In the genomic region with DNA sequence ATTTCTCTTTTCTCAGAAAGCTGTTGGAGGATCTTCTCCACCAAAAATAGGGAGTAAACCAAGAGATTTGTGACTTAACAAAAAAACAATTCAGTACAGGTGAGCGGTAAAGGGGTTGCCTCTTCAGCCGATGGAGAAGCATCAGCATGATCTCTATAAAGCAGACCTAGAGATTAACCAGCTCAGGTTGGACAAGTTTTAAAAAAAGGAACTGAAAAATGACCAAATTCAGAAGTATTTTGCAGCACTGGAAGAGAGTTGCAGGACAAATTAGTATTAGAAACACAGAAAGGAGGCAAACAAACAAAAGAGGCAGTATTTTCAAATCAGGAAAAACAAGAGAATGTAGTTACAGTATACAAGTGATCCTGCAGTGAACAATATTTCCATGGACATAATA, we compare ENCODE assay signal across 32 cellular contexts.
"Had no signal": no experiment of that assay in that cellular context is flagged by ENCODE, and none has a peak within 500 bp of the region (broad histone marks: within the 10 kb centered on the region; RNA-seq: fewer than 3 reads in every experiment).

No MANE protein-coding gene starts in this region.

- H3K36me3 ChIP-seq: brain microvascular endothelial cell, heart left ventricle had no signal

- H3K4me3 ChIP-seq: coronary artery, dorsolateral prefrontal cortex, heart left ventricle had no signal

- ATAC-seq: activated CD8-positive, alpha-beta T cell treated with anti-CD3 and anti-CD28 coated beads for 36 hours; activated T-cell treated with anti-CD3 and anti-CD28 coated beads, Interleukin-2, amount 50 U/mL, for 4 hours; activated T-helper 17 cell treated with anti-CD3 and anti-CD28 coated beads, Interleukin-2, amount 50 U/mL, for 72 hours; esophagus mucosa; heart left ventricle had no signal

- H3K4me1 ChIP-seq: heart left ventricle had no signal

- H3K4me3 Mint-ChIP-seq: activated CD8-positive, alpha-beta T cell treated with anti-CD3 and anti-CD28 coated beads for 36 hours; activated naive CD8-positive, alpha-beta T cell; activated T-cell treated with anti-CD3 and anti-CD28 coated beads, Interleukin-2, amount 50 U/mL, for 4 hours; activated T-helper 17 cell treated with anti-CD3 and anti-CD28 coated beads, Interleukin-2, amount 50 U/mL, for 72 hours; central memory CD8-positive, alpha-beta T cell; dendritic cell treated with granulocyte-macrophage colony-stimulating factor and Interleukin-4, amounts not matched to agents 40 ng/mL and 50 ng/mL, for 4 days; endodermal cell had no signal

- FAIRE-seq: astrocyte, bronchial epithelial cell, frontal cortex, TTC549 had no signal

- H3K27ac ChIP-seq: brain microvascular endothelial cell, coronary artery, dorsolateral prefrontal cortex, heart left ventricle, VCaP had no signal

- H3K4me1 Mint-ChIP-seq: activated T-helper 17 cell treated with anti-CD3 and anti-CD28 coated beads, Interleukin-2, amount 50 U/mL, for 72 hours had no signal

- H3K36me3 Mint-ChIP-seq: WTC11 had no signal

- H3K9me3 ChIP-seq: heart left ventricle had no signal

- H3K9me3 Mint-ChIP-seq: activated CD8-positive, alpha-beta T cell treated with anti-CD3 and anti-CD28 coated beads for 36 hours; activated T-cell treated with anti-CD3 and anti-CD28 coated beads, Interleukin-2, amount 50 U/mL, for 4 hours; activated T-helper 17 cell treated with anti-CD3 and anti-CD28 coated beads, Interleukin-2, amount 50 U/mL, for 72 hours; central memory CD8-positive, alpha-beta T cell; dendritic cell treated with granulocyte-macrophage colony-stimulating factor and Interleukin-4, amounts not matched to agents 40 ng/mL and 50 ng/mL, for 4 days; endodermal cell; WTC11 had no signal

- DNase-seq: activated CD4-positive, alpha-beta T cell treated with anti-CD3 and anti-CD28 coated beads for 48 hours; activated CD4-positive, alpha-beta T cell treated with anti-CD3 and anti-CD28 coated beads, Interleukin-2, amount 50 U/mL, for 1 hour; activated CD4-positive, alpha-beta T cell treated with anti-CD3 and anti-CD28 coated beads, Interleukin-2, amount 50 U/mL, for 48 hours; activated CD8-positive, alpha-beta memory T cell treated with anti-CD3 and anti-CD28 coated beads for 24 hours; activated CD8-positive, alpha-beta T cell treated with anti-CD3 and anti-CD28 coated beads for 36 hours; activated effector memory CD4-positive, alpha-beta T cell treated with Interleukin-2 at 50 U/mL for 16 hours; activated gamma-delta T cell treated with Interleukin-2 at 50 U/mL for 16 hours; activated naive CD4-positive, alpha-beta T cell treated with anti-CD3 and anti-CD28 coated beads, Interleukin-2, amount 50 U/mL, for 16 hours; activated naive CD4-positive, alpha-beta T cell treated with Interleukin-2 at 50 U/mL for 16 hours; activated T-cell treated with anti-CD3 and anti-CD28 coated beads, Interleukin-2, amount 50 U/mL, for 4 hours; amniotic stem cell; anterior cingulate cortex; brain microvascular endothelial cell; dorsolateral prefrontal cortex; effector memory CD4-positive, alpha-beta T cell; endodermal cell; foreskin fibroblast; glutamatergic neuron; heart left ventricle; T-helper 2 cell had no signal

- H3K27ac Mint-ChIP-seq: activated CD8-positive, alpha-beta T cell treated with anti-CD3 and anti-CD28 coated beads for 36 hours; activated naive CD8-positive, alpha-beta T cell; activated T-helper 17 cell treated with anti-CD3 and anti-CD28 coated beads, Interleukin-2, amount 50 U/mL, for 72 hours; dendritic cell treated with granulocyte-macrophage colony-stimulating factor and Interleukin-4, amounts not matched to agents 40 ng/mL and 50 ng/mL, for 4 days; endodermal cell; WTC11 had no signal
